In the genomic region with DNA sequence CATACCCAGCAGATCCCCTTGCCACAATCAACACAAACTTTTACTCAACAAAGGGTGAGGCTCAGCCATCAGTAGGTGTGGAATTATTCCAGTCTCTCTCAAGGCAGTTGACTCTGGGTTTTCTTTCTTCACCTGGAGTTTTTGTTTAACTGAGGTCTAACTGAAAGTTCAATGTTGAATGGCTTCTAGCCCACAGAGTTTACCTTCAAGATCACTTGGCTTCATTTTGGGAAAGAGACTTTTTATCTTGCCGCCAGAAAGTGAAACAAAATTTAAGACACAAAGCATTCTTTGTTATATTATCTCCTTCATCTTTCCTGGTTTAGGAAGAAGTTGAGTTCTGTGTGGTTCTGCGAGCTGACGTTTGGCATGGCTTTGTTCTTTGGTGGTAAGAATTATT, we compare ENCODE assay signal across 1 cellular context.
TF ChIP-seq lines count a peak whose summit lies in the region.

No MANE protein-coding gene starts in this region.

TF ChIP-seq in H1, 55 proteins besides CTCF, POLR2A, EP300 and RAD21:
- TF ChIP-seq SP2 (IDR thresholded peaks at IDR 0.05; ENCODE audit: low read length) (no peak), FOSL1 (IDR thresholded peaks at IDR 0.05; ENCODE audit: insufficient read depth, low read depth, low read length) (no peak), RNF2 (IDR thresholded peaks at IDR 0.05; ENCODE audit: borderline replicate concordance, low read depth, low read length, missing control alignments, poor library complexity, severe bottlenecking) (no peak), ZNF274 (IDR thresholded peaks at IDR 0.05; ENCODE audit: borderline replicate concordance, extremely low read depth, low read length) (no peak), CHD2 (IDR thresholded peaks at IDR 0.05; ENCODE audit: low read length) (no peak), SAP30 (IDR thresholded peaks at IDR 0.05; ENCODE audit: insufficient read depth, insufficient replicate concordance, low read length) (no peak), CTBP2 (IDR thresholded peaks at IDR 0.05; ENCODE audit: borderline replicate concordance, insufficient read depth, insufficient read length, low read length) (no peak), KDM1A (IDR thresholded peaks at IDR 0.05; ENCODE audit: borderline replicate concordance, low read length) (no peak), ASH2L (IDR thresholded peaks at IDR 0.05; ENCODE audit: low read length) (no peak), CREB1 (IDR thresholded peaks at IDR 0.05) (no peak), SIN3A (conservative IDR thresholded peaks at IDR 0.05 in 1 of 2, IDR thresholded peaks at IDR 0.05 in 1 of 2; ENCODE audit: low read depth in 1 of 2, low read length in 2 of 2) (no peak), SP1 (IDR thresholded peaks at IDR 0.05; ENCODE audit: low read depth, low read length) (no peak), JUN (IDR thresholded peaks at IDR 0.05; ENCODE audit: low read depth, low read length) (no peak), RFX5 (IDR thresholded peaks at IDR 0.05; ENCODE audit: borderline replicate concordance, low read depth, low read length) (no peak), SP4 (IDR thresholded peaks at IDR 0.05; ENCODE audit: low read length) (no peak), TCF12 (IDR thresholded peaks at IDR 0.05; ENCODE audit: low read depth, low read length) (no peak), CHD7 (IDR thresholded peaks at IDR 0.05; ENCODE audit: insufficient replicate concordance, low read length) (no peak), HDAC6 (IDR thresholded peaks at IDR 0.05; ENCODE audit: low read depth, low read length) (no peak), GTF2F1 (IDR thresholded peaks at IDR 0.05; ENCODE audit: borderline replicate concordance, low read depth, low read length) (no peak)
- TF ChIP-seq, protein P1, sequence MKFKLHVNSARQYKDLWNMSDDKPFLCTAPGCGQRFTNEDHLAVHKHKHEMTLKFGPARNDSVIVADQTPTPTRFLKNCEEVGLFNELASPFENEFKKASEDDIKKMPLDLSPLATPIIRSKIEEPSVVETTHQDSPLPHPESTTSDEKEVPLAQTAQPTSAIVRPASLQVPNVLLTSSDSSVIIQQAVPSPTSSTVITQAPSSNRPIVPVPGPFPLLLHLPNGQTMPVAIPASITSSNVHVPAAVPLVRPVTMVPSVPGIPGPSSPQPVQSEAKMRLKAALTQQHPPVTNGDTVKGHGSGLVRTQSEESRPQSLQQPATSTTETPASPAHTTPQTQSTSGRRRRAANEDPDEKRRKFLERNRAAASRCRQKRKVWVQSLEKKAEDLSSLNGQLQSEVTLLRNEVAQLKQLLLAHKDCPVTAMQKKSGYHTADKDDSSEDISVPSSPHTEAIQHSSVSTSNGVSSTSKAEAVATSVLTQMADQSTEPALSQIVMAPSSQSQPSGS (IDR thresholded peaks at IDR 0.05; ENCODE audit: low read length): no peak
